Comparison of ENCODE assay signal across 8 cellular contexts in the genomic region with DNA sequence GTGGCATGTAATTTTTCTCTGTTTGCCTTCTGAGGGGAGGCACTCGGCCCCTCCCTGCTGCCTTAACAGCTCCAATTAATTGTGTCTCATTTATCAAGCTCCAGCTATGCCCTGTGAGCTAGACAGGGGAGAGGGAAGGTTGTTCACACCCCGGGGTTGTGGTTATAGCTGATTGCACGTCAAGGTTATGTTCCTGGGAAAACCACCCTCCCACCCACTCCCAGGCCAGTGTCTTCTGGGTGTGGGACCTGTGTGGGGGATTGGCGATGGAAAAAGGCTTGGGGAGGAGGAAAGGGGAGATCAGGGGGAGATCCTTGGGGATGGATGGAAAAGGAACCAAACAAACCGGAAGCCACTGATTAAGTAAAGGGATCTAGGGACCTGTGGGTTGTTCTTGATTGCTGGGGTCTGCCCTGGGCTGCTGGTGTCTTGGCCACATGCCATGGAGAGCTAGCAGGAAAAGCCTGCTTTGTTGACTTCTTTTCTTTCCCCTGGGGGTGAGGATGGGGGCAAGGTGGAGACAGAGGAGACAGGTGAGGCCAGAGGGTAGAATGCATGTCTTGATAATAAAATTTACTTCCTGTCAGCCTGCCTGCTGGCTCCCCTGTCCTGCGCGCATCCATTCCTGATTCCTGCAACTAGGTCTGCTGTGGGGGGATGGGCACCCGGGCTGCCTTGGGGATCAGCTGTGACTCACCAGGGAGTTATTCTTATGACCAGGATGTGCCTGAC. TPM values are rescaled to one million over a fixed set of nuclear protein-coding genes. Genes with fewer than 3 reads are reported as not detected.
DNase-seq lines count a peak whose midpoint lies in the region; ATAC-seq and TF ChIP-seq lines count a peak whose summit lies in the region.

No MANE protein-coding gene starts in this region.

- H3K4me1 Mint-ChIP-seq in activated CD4-positive, alpha-beta T cell treated with anti-CD3 and anti-CD28 coated beads for 36 hours, result peaks cover 93% of the 10 kb centered on the region
- H3K4me1 Mint-ChIP-seq in neural crest cell, result peaks cover 14% of the 10 kb centered on the region

- no peaks in the 10 kb centered on the region for H3K9me3 ChIP-seq in uterus

- no peak overlapping the region for H3K4me3 ChIP-seq in uterus

- ATAC-seq in activated CD4-positive, alpha-beta T cell treated with anti-CD3 and anti-CD28 coated beads for 36 hours, result no peak

- peak overlapping the region; percentile 61 for H3K4me3 Mint-ChIP-seq in activated CD4-positive, alpha-beta T cell treated with anti-CD3 and anti-CD28 coated beads for 36 hours
- no peak overlapping the region for H3K4me3 Mint-ChIP-seq in neural crest cell

- CTCF ChIA-PET in activated CD4-positive, alpha-beta T cell treated with anti-CD3 and anti-CD28 coated beads for 36 hours (lab: Charles Lee), result interaction anchor here (0.5 to 2.2 kb wide), 8 partner anchors 9 to 272 kb away, joined by 3 to 15 read pairs (median 4); a partner anchor contains a TSS

- peak overlapping the region; percentile 70 to 78 for H3K27ac ChIP-seq in uterus

- POLR2A ChIA-PET in activated CD4-positive, alpha-beta T cell treated with anti-CD3 and anti-CD28 coated beads for 36 hours (lab: Charles Lee), result interaction anchor here (0.7 to 3.0 kb wide), 3 partner anchors 12 to 27 kb away, joined by 3 to 15 read pairs (median 3); a partner anchor contains a TSS

- H3K36me3 ChIP-seq in uterus, result no peaks in the 10 kb centered on the region

- no peaks in the 10 kb centered on the region for H3K9me3 Mint-ChIP-seq in activated CD4-positive, alpha-beta T cell treated with anti-CD3 and anti-CD28 coated beads for 36 hours (ENCODE audit: low read depth)
- no peaks in the 10 kb centered on the region for H3K9me3 Mint-ChIP-seq in neural crest cell

- peaks cover 16 to 22% of the 10 kb centered on the region in 2 donors for H3K4me1 ChIP-seq in uterus

- H3K27me3 ChIP-seq in uterus, result no peaks in the 10 kb centered on the region

- no peak for TF ChIP-seq POLR2A in uterus (IDR thresholded peaks at IDR 0.05)

- intact Hi-C loops in activated CD4-positive, alpha-beta T cell treated with anti-CD3 and anti-CD28 coated beads for 36 hours (cut with DNase I, micrococcal nuclease), result loop anchor here (2.0 to 10.0 kb wide), 3 partner anchors 125 to 1989 kb away; a partner anchor contains a TSS
- intact Hi-C loops in uterus (cut with DNase I; ENCODE audit: low total_unique reads), result no loop called here

- TF ChIP-seq CTCF in neural crest cell (conservative IDR thresholded peaks at IDR 0.05) (no peak), uterus (IDR thresholded peaks at IDR 0.05) (no peak)

- H3K36me3 Mint-ChIP-seq in activated CD4-positive, alpha-beta T cell treated with anti-CD3 and anti-CD28 coated beads for 36 hours (ENCODE audit: low read depth), result peaks cover 22% of the 10 kb centered on the region
- H3K36me3 Mint-ChIP-seq in neural crest cell (ENCODE audit: low read depth), result peaks cover 3% of the 10 kb centered on the region

- peak; percentile 71 for DNase-seq in activated CD4-positive, alpha-beta T cell treated with anti-CD3 and anti-CD28 coated beads for 36 hours
- no peak for DNase-seq in activated CD4-positive, alpha-beta T cell treated with anti-CD3 and anti-CD28 coated beads for 1 hour
- DNase-seq in NCI-H2196 (lab: John Stamatoyannopoulos, UW; ENCODE audit: unreplicated experiment) (peak; percentile 91), fibroblast of the conjunctiva (ENCODE audit: low read depth) (peak; percentile 82), neural crest cell (ENCODE audit: low read depth, low spot score) (peak; percentile 20), uterus (peak; percentile 93 to 95), putamen (ENCODE audit: low spot score) (no peak)
- peak; percentile 52 for DNase-seq in activated T-cell treated with anti-CD3 and anti-CD28 coated beads, Interleukin-2, amount 50 U/mL, for 1 hour

- H3K27me3 Mint-ChIP-seq in activated CD4-positive, alpha-beta T cell treated with anti-CD3 and anti-CD28 coated beads for 36 hours, result no peaks in the 10 kb centered on the region
- H3K27me3 Mint-ChIP-seq in neural crest cell (ENCODE audit: low read depth), result no peaks in the 10 kb centered on the region

- H3K27ac Mint-ChIP-seq in activated CD4-positive, alpha-beta T cell treated with anti-CD3 and anti-CD28 coated beads for 36 hours, result peak overlapping the region; percentile 96
- peak overlapping the region; percentile 82 for H3K27ac Mint-ChIP-seq in neural crest cell (ENCODE audit: unreplicated experiment)

RNA-seq across cellular contexts. Expression of a gene that starts 14.1 kb away (rescaled TPM):
- 10 to 100 TPM; 53.5 to 68.0 TPM for total RNA-seq in activated CD4-positive, alpha-beta T cell treated with anti-CD3 and anti-CD28 coated beads for 36 hours
- 11.8 and 13.8 TPM in 2 replicates for total RNA-seq in neural crest cell
- total RNA-seq in uterus, result 10 to 100 TPM in 3 of 4 donors, 1 to 10 TPM in 1; 7.6 to 42.6 (median 17.2) TPM

Comparison
In these comparisons a context has a peak if more than half of its experiments do, and no peak if none do; other contexts are left out.
1. DNase-seq: peak in activated CD4-positive, alpha-beta T cell treated with anti-CD3 and anti-CD28 coated beads for 36 hours (single experiment), NCI-H2196 (single experiment), activated T-cell treated with anti-CD3 and anti-CD28 coated beads, Interleukin-2, amount 50 U/mL, for 1 hour (single experiment), fibroblast of the conjunctiva (single experiment), neural crest cell (single experiment) and uterus (2 of 2); none in activated CD4-positive, alpha-beta T cell treated with anti-CD3 and anti-CD28 coated beads for 1 hour (single experiment) and putamen (single experiment).